24 cellular contexts compared by ENCODE assay signal in genomic region chr17:28885951-28886350, GRCh38. TPM values are rescaled to one million over a fixed set of nuclear protein-coding genes. Genes with fewer than 3 reads are reported as not detected.
DNase-seq lines count a peak whose midpoint lies in the region; ATAC-seq, FAIRE-seq and TF ChIP-seq lines count a peak whose summit lies in the region.
"Had no signal": no experiment of that assay in that cellular context is flagged by ENCODE, and none has a peak within 500 bp of the region (broad histone marks: within the 10 kb centered on the region; RNA-seq: fewer than 3 reads in every experiment).

No MANE protein-coding gene starts in this region.

- no peak for TF ChIP-seq CTCF in MCF 10A (IDR thresholded peaks at IDR 0.05; ENCODE audit: unreplicated experiment)
- no peak for TF ChIP-seq CTCF in breast epithelium (IDR thresholded peaks at IDR 0.05)
- no peak for TF ChIP-seq CTCF in K562 (IDR thresholded peaks at IDR 0.05 in 2 of 3, conservative IDR thresholded peaks at IDR 0.05 in 1 of 3; ENCODE audit: insufficient read depth in 2 of 3, low read depth in 1 of 3, low read length in 3 of 3)
- no peak for TF ChIP-seq CTCF in natural killer cell (IDR thresholded peaks at IDR 0.05)
- TF ChIP-seq CTCF in kidney (IDR thresholded peaks at IDR 0.05; ENCODE audit: borderline replicate concordance, extremely low read depth, insufficient read depth): no peak

- H4K20me1 ChIP-seq in K562 (replicated peaks; ENCODE audit: control insufficient read depth, insufficient read depth, low read length): no peaks in the 10 kb centered on the region; the same call in 1 of the 2 replicates

- H3K27me3 ChIP-seq in breast epithelium (no peaks in the 10 kb centered on the region), K562 (ENCODE audit: control insufficient read depth in 2 of 2, insufficient read depth in 2 of 2, low read length in 2 of 2) (no peaks in the 10 kb centered on the region)

- H3K27me3 Mint-ChIP-seq in MCF 10A (ENCODE audit: insufficient read depth, unreplicated experiment) (no peaks in the 10 kb centered on the region), natural killer cell (ENCODE audit: low read depth in 2 of 2) (no peaks in the 10 kb centered on the region)
- H3K27me3 Mint-ChIP-seq: CD8-positive, alpha-beta memory T cell had no signal

- TF ChIP-seq POLR2A in breast epithelium (IDR thresholded peaks at IDR 0.05): no peak
- TF ChIP-seq POLR2A in K562 (conservative IDR thresholded peaks at IDR 0.05): no peak

- H3K4me1 Mint-ChIP-seq in MCF 10A (ENCODE audit: insufficient read depth, unreplicated experiment): no peaks in the 10 kb centered on the region
- peaks cover 10% of the 10 kb centered on the region for H3K4me1 Mint-ChIP-seq in stimulated activated effector memory CD8-positive, alpha-beta T cell treated with anti-CD3 and anti-CD28 coated beads, Interleukin-12 subunit alpha, Interleukin-12 subunit beta, amount 100 ng/mL, for 72 hours
- H3K4me1 Mint-ChIP-seq in natural killer cell: peaks cover 16 to 23% of the 10 kb centered on the region in 2 donors

- H3K4me2 ChIP-seq in K562 (ENCODE audit: insufficient read depth, low read length): no peak overlapping the region

- intact Hi-C loops in MCF 10A (cut with micrococcal nuclease): no loop called here
- intact Hi-C loops in breast epithelium (cut with DNase I; ENCODE audit: low total_unique reads): no loop called here
- intact Hi-C loops in K562 (cut with micrococcal nuclease): no loop called here
- intact Hi-C loops in natural killer cell (cut with micrococcal nuclease): no loop called here
- intact Hi-C loops in kidney (cut with DNase I): no loop called here

- POLR2A ChIA-PET in MCF 10A (lab: Yijun Ruan, JAX) (interaction anchor here (0.7 kb wide), 1 partner anchor 68 kb away, joined by 3 read pairs; no protein-coding TSS in a partner anchor), K562 (lab: Yijun Ruan, JAX) (interaction anchor here (0.8 to 1.7 kb wide), 4 partner anchors 11 to 20 kb away, joined by 3 to 6 read pairs (median 4); partner anchors contain the start of gene FLOT2)

- no peak overlapping the region for H3K4me3 Mint-ChIP-seq in MCF 10A (ENCODE audit: unreplicated experiment)
- no peak overlapping the region for H3K4me3 Mint-ChIP-seq in stimulated activated effector memory CD8-positive, alpha-beta T cell treated with anti-CD3 and anti-CD28 coated beads, Interleukin-12 subunit alpha, Interleukin-12 subunit beta, amount 100 ng/mL, for 72 hours
- no peak overlapping the region for H3K4me3 Mint-ChIP-seq in natural killer cell
- H3K4me3 Mint-ChIP-seq: H9 had no signal

- FAIRE-seq in K562 (lab: Jason Lieb, UNC) (no peak), kidney (lab: Jason Lieb, UNC) (no peak)
- FAIRE-seq: G401.6, GM18507 had no signal

- H2AFZ ChIP-seq in K562 (ENCODE audit: low read depth, low read length): no peak overlapping the region
- H2AFZ ChIP-seq: GM23248 had no signal

- no peak for ATAC-seq in K562
- no peak for ATAC-seq in stimulated activated effector memory CD8-positive, alpha-beta T cell treated with anti-CD3 and anti-CD28 coated beads, Interleukin-12 subunit alpha, Interleukin-12 subunit beta, amount 100 ng/mL, for 72 hours
- no peak for ATAC-seq in natural killer cell
- ATAC-seq: Panc1 had no signal

- H3K4me1 ChIP-seq in breast epithelium (no peaks in the 10 kb centered on the region), K562 (replicated peaks in 1 of 2; ENCODE audit: control insufficient read depth in 2 of 2, insufficient read depth in 2 of 2, low read length in 2 of 2) (peaks cover 0 to 36% of the 10 kb centered on the region in 2 experiments; a peak in 4 of 5 replicates), kidney (ENCODE audit: control insufficient read depth in 1 of 2, insufficient read depth in 1 of 2, low read depth in 1 of 2, low read length in 2 of 2) (peaks cover 0 to 3% of the 10 kb centered on the region in 2 donors)

- H3K36me3 Mint-ChIP-seq in MCF 10A (ENCODE audit: insufficient read depth, unreplicated experiment): peaks cover 54% of the 10 kb centered on the region
- H3K36me3 Mint-ChIP-seq in stimulated activated effector memory CD8-positive, alpha-beta T cell treated with anti-CD3 and anti-CD28 coated beads, Interleukin-12 subunit alpha, Interleukin-12 subunit beta, amount 100 ng/mL, for 72 hours: peaks cover 53% of the 10 kb centered on the region
- H3K36me3 Mint-ChIP-seq in natural killer cell: no peaks in the 10 kb centered on the region

- CTCF ChIA-PET in MCF 10A (lab: Yijun Ruan, JAX) (interaction anchor here (0.6 kb wide), 1 partner anchor 63 kb away, joined by 3 read pairs; no protein-coding TSS in a partner anchor), K562 (lab: Yijun Ruan, JAX; ENCODE audit: low intra/inter-chr PET ratio) (no interaction called here)

- H3K9ac ChIP-seq in K562 (ENCODE audit: insufficient read depth in 1 of 2, low read depth in 2 of 2, low read length in 2 of 2) (peak overlapping the region in 1 of 2 experiments; percentile 63; a peak in 2 of 4 replicates), kidney (ENCODE audit: low read length in 2 of 2) (no peak overlapping the region)
- H3K9ac ChIP-seq: GM23248 had no signal

- in situ Hi-C loops in K562 (cut with MboI): no loop called here

- WGBS in K562 (ENCODE audit: insufficient coverage, low coverage, missing lambda C conversion rate): 88% methylated on average over 8 of the region's 10 CpGs

- no peaks in the 10 kb centered on the region for H3K9me1 ChIP-seq in K562 (ENCODE audit: control insufficient read depth, insufficient read depth, low read length)

- H3K4me3 ChIP-seq in breast epithelium (no peak overlapping the region), K562 (no peak overlapping the region), kidney (ENCODE audit: low read length in 2 of 2) (no peak overlapping the region)
- H3K4me3 ChIP-seq: GM23248 had no signal

- TF ChIP-seq EP300 in K562 (IDR thresholded peaks at IDR 0.05; ENCODE audit: low read length): no peak

- H3K9me3 Mint-ChIP-seq in MCF 10A (ENCODE audit: unreplicated experiment) (no peaks in the 10 kb centered on the region), natural killer cell (no peaks in the 10 kb centered on the region)
- H3K9me3 Mint-ChIP-seq in stimulated activated effector memory CD8-positive, alpha-beta T cell treated with anti-CD3 and anti-CD28 coated beads, Interleukin-12 subunit alpha, Interleukin-12 subunit beta, amount 100 ng/mL, for 72 hours: no peaks in the 10 kb centered on the region
- H3K9me3 Mint-ChIP-seq: CD8-positive, alpha-beta memory T cell; H9 had no signal

- H3K27ac Mint-ChIP-seq in MCF 10A (ENCODE audit: low read depth, unreplicated experiment) (peak overlapping the region; percentile 66), natural killer cell (no peak overlapping the region)
- H3K27ac Mint-ChIP-seq in stimulated activated effector memory CD8-positive, alpha-beta T cell treated with anti-CD3 and anti-CD28 coated beads, Interleukin-12 subunit alpha, Interleukin-12 subunit beta, amount 100 ng/mL, for 72 hours: peak overlapping the region; percentile 52

- H3K79me2 ChIP-seq in K562 (ENCODE audit: control insufficient read depth, insufficient read depth, low read length): 0 out of 3 replicates have a peak, but pooled peaks cover 3% of the 10 kb centered on the region

- DNase-seq in MCF 10A (ENCODE audit: unreplicated experiment) (no peak), breast epithelium (ENCODE audit: low spot score in 2 of 2) (no peak), K562 (ENCODE audit: extremely low read depth in 1 of 4, low spot score in 3 of 4) (no peak), natural killer cell (no peak), kidney (no peak)
- no peak for DNase-seq in stimulated activated effector memory CD8-positive, alpha-beta T cell treated with anti-CD3 and anti-CD28 coated beads, Interleukin-12 subunit alpha, Interleukin-12 subunit beta, amount 100 ng/mL, for 72 hours (ENCODE audit: low spot score in 2 of 2)
- DNase-seq: 8988T; Calu3; CD8-positive, alpha-beta memory T cell; GM23248; H9; KG1; NCI-H1092 treated with DMSO at 0.1 percent for 48 hours; NCI-H1436 treated with DMSO at 0.1 percent for 48 hours; NCI-H1930; NCI-H226; NCI-H524; NCI-H774; NK-92 treated with Interleukin-12 subunit alpha and Interleukin-12 subunit beta, amount 100 ng/mL, for 24 hours had no signal

- no TSS peak for BruUV-seq in MCF 10A (replicated peaks; lab: Mats Ljungman, UMichigan)
- BruUV-seq in K562 (replicated peaks; lab: Mats Ljungman, UMichigan): no TSS peak

- H3K36me3 ChIP-seq in breast epithelium (peaks cover 7% of the 10 kb centered on the region), K562 (ENCODE audit: control insufficient read depth, insufficient read depth, low read length) (peaks cover 53% of the 10 kb centered on the region; the same call in 2 of the 3 replicates), kidney (ENCODE audit: control insufficient read depth in 1 of 2, insufficient read depth in 2 of 2, low read length in 2 of 2) (peaks cover 19 to 38% of the 10 kb centered on the region in 2 donors)

- H3K9me3 ChIP-seq in breast epithelium (no peaks in the 10 kb centered on the region), K562 (replicated peaks; ENCODE audit: control insufficient read depth, insufficient read depth, low read depth, low read length) (no peaks in the 10 kb centered on the region), kidney (ENCODE audit: control insufficient read depth in 1 of 2, low read length in 2 of 2) (no peaks in the 10 kb centered on the region)

- TF ChIP-seq RAD21 in K562 (CRISPR knock-in tag; conservative IDR thresholded peaks at IDR 0.05 in 1 of 2, IDR thresholded peaks at IDR 0.05 in 1 of 2): no peak

- H3K27ac ChIP-seq in breast epithelium (no peak overlapping the region), K562 (ENCODE audit: extremely low read depth, low read depth, low read length) (no peak overlapping the region), kidney (ENCODE audit: low read depth in 2 of 2, low read length in 2 of 2) (no peak overlapping the region)
- H3K27ac ChIP-seq: C4-2B, GM23248, HL-60 had no signal

RNA-seq across cellular contexts. Expression of gene FLOT2, which starts 11.6 kb away (rescaled TPM):
- total RNA-seq in MCF 10A (2022) (98.5 and 126 TPM in 2 replicates), breast epithelium (10 to 100 TPM; 49.8 to 78.3 (median 56.9) TPM), K562 (2014; rRNA removed) (41.7 and 47.7 TPM in 2 replicates), K562 (2014; rRNA removed; fragmentation: Illumina TruSeq; extraction: Trizol) (22.8 and 28.5 TPM in 2 replicates), K562 (2015; rRNA removed; fragmentation: Illumina TruSeq; extraction: Trizol) (38.1 and 40.6 TPM in 2 replicates), K562 (2021) (138 and 143 TPM in 2 replicates), natural killer cell (100 to 1,000 TPM; 132 to 152 (median 152) TPM), kidney (260 TPM)
- 71.3 and 104 TPM in 2 replicates for total RNA-seq in K562 (2011; cell fraction: chromatin; rRNA removed; ENCODE audit: low replicate concordance)
- 66.8 and 70.7 TPM in 2 replicates for total RNA-seq in K562 (2011; cell fraction: nucleolus; rRNA removed)
- 69.2 and 74.4 TPM in 2 replicates for total RNA-seq in K562 (2011; cell fraction: nucleoplasm; rRNA removed)
- polyA plus RNA-seq in K562 (2011; rRNA removed) (90.8 and 99.7 TPM in 2 replicates), K562 (2014; fragmentation: Illumina TruSeq; extraction: Trizol) (87.8 and 95.5 TPM in 2 replicates), K562 (2014; fragmentation: Nextera tagmentation; extraction: Ambion mirVana) (10 to 100 TPM; 17.5 to 30.1 TPM), K562 (2014; rRNA removed) (72.2 and 72.7 TPM in 2 replicates), kidney (ENCODE audit: insufficient read depth, low read depth, low replicate concordance) (200 TPM)
- 118 and 151 TPM in 2 replicates for polyA plus RNA-seq in K562 (2011; cell fraction: cytosol; rRNA removed)
- polyA plus RNA-seq in K562 (2011; cell fraction: nucleus; rRNA removed): 86.5 and 110 TPM in 2 replicates
- 106 and 168 TPM in 2 replicates for polyA plus RNA-seq in K562 (2012)
- polyA minus RNA-seq in K562 (2011; rRNA and poly(A)+ RNA removed): 114 and 143 TPM in 2 replicates
- 86.6 and 88.6 TPM in 2 replicates for polyA minus RNA-seq in K562 (2011; cell fraction: cytosol; rRNA and poly(A)+ RNA removed)
- polyA minus RNA-seq in K562 (2011; cell fraction: nucleus; rRNA and poly(A)+ RNA removed): 16.2 and 18.3 TPM in 2 replicates

RNA-seq across cellular contexts. Expression of gene DHRS13, which starts 16.9 kb away (rescaled TPM):
- total RNA-seq in MCF 10A (2022) (9.1 and 9.5 TPM in 2 replicates), breast epithelium (10 to 100 TPM in 2 of 3 donors, 1 to 10 TPM in 1; 3.2 to 20.6 (median 14.2) TPM), K562 (2014; rRNA removed) (52.3 and 56.7 TPM in 2 replicates), K562 (2014; rRNA removed; fragmentation: Illumina TruSeq; extraction: Trizol) (21.5 and 25.2 TPM in 2 replicates), K562 (2015; rRNA removed; fragmentation: Illumina TruSeq; extraction: Trizol) (31.2 and 33.5 TPM in 2 replicates), K562 (2021) (39.5 and 42.4 TPM in 2 replicates), natural killer cell (10 to 100 TPM; 22.5 to 27.3 (median 23.2) TPM), kidney (29.5 TPM)
- total RNA-seq in K562 (2011; cell fraction: chromatin; rRNA removed; ENCODE audit: low replicate concordance): 64.4 and 82.9 TPM in 2 replicates
- total RNA-seq in K562 (2011; cell fraction: nucleolus; rRNA removed): 76.9 and 79.7 TPM in 2 replicates
- 79.7 and 82.1 TPM in 2 replicates for total RNA-seq in K562 (2011; cell fraction: nucleoplasm; rRNA removed)
- polyA plus RNA-seq in K562 (2011; rRNA removed) (26.9 and 36.3 TPM in 2 replicates), K562 (2014; fragmentation: Illumina TruSeq; extraction: Trizol) (30.2 and 32.3 TPM in 2 replicates), K562 (2014; fragmentation: Nextera tagmentation; extraction: Ambion mirVana) (under 1 TPM in 1 of 2 experiments, not detected in 1; 0.32 TPM), K562 (2014; rRNA removed) (44.9 and 53.3 TPM in 2 replicates), kidney (ENCODE audit: insufficient read depth, low read depth, low replicate concordance) (21.6 TPM)
- 40.5 and 70.4 TPM in 2 replicates for polyA plus RNA-seq in K562 (2011; cell fraction: cytosol; rRNA removed)
- 24.6 and 32.8 TPM in 2 replicates for polyA plus RNA-seq in K562 (2011; cell fraction: nucleus; rRNA removed)
- polyA plus RNA-seq in K562 (2012): 19.4 and 24.0 TPM in 2 replicates
- polyA minus RNA-seq in K562 (2011; rRNA and poly(A)+ RNA removed): 25.0 and 26.0 TPM in 2 replicates
- polyA minus RNA-seq in K562 (2011; cell fraction: cytosol; rRNA and poly(A)+ RNA removed): 14.7 and 20.7 TPM in 2 replicates
- polyA minus RNA-seq in K562 (2011; cell fraction: nucleus; rRNA and poly(A)+ RNA removed): 16.6 and 16.9 TPM in 2 replicates

RNA-seq across cellular contexts. Expression of gene ERAL1, which starts 31.1 kb away (rescaled TPM):
- total RNA-seq in MCF 10A (2022) (51.6 and 53.7 TPM in 2 replicates), breast epithelium (10 to 100 TPM; 24.3 to 51.2 (median 26.4) TPM), K562 (2014; rRNA removed) (65.2 and 82.2 TPM in 2 replicates), K562 (2014; rRNA removed; fragmentation: Illumina TruSeq; extraction: Trizol) (35.9 and 37.5 TPM in 2 replicates), K562 (2015; rRNA removed; fragmentation: Illumina TruSeq; extraction: Trizol) (42.2 and 44.8 TPM in 2 replicates), K562 (2021) (97.5 and 98.3 TPM in 2 replicates), natural killer cell (10 to 100 TPM; 20.9 to 35.2 (median 27.3) TPM), kidney (29.5 TPM)
- 47.5 and 136 TPM in 2 replicates for total RNA-seq in K562 (2011; cell fraction: chromatin; rRNA removed; ENCODE audit: low replicate concordance)
- 90.7 and 91.3 TPM in 2 replicates for total RNA-seq in K562 (2011; cell fraction: nucleolus; rRNA removed)
- total RNA-seq in K562 (2011; cell fraction: nucleoplasm; rRNA removed): 66.9 and 68.4 TPM in 2 replicates
- polyA plus RNA-seq in K562 (2011; rRNA removed) (123 and 132 TPM in 2 replicates), K562 (2014; fragmentation: Illumina TruSeq; extraction: Trizol) (143 and 149 TPM in 2 replicates), K562 (2014; fragmentation: Nextera tagmentation; extraction: Ambion mirVana) (100 to 1,000 TPM; 306 to 351 TPM), K562 (2014; rRNA removed) (106 and 135 TPM in 2 replicates), kidney (ENCODE audit: insufficient read depth, low read depth, low replicate concordance) (71.6 TPM)
- 145 and 255 TPM in 2 replicates for polyA plus RNA-seq in K562 (2011; cell fraction: cytosol; rRNA removed)
- 106 and 137 TPM in 2 replicates for polyA plus RNA-seq in K562 (2011; cell fraction: nucleus; rRNA removed)
- polyA plus RNA-seq in K562 (2012): 90.4 and 103 TPM in 2 replicates
- polyA minus RNA-seq in K562 (2011; rRNA and poly(A)+ RNA removed): 74.6 and 135 TPM in 2 replicates
- 72.4 and 111 TPM in 2 replicates for polyA minus RNA-seq in K562 (2011; cell fraction: cytosol; rRNA and poly(A)+ RNA removed)
- polyA minus RNA-seq in K562 (2011; cell fraction: nucleus; rRNA and poly(A)+ RNA removed): 45.1 and 67.7 TPM in 2 replicates

RNA-seq across cellular contexts. Expression of gene FAM222B, which starts 43.4 kb away (rescaled TPM):
- total RNA-seq in MCF 10A (2022): 18.5 and 22.2 TPM in 2 replicates
- total RNA-seq in breast epithelium: 10 to 100 TPM in 2 of 3 donors, 1 to 10 TPM in 1; 9.7 to 12.0 (median 10.5) TPM
- total RNA-seq in K562 (2011; cell fraction: chromatin; rRNA removed; ENCODE audit: low replicate concordance): 115 and 118 TPM in 2 replicates
- total RNA-seq in K562 (2011; cell fraction: nucleolus; rRNA removed): 34.0 and 45.9 TPM in 2 replicates
- total RNA-seq in K562 (2011; cell fraction: nucleoplasm; rRNA removed): 86.2 and 134 TPM in 2 replicates
- total RNA-seq in K562 (2014; rRNA removed): 7.4 and 14.0 TPM in 2 replicates
- total RNA-seq in K562 (2014; rRNA removed; fragmentation: Illumina TruSeq; extraction: Trizol): 7.5 and 8.5 TPM in 2 replicates
- total RNA-seq in K562 (2015; rRNA removed; fragmentation: Illumina TruSeq; extraction: Trizol): 8.5 TPM in 2 replicates
- 31.1 and 32.9 TPM in 2 replicates for total RNA-seq in K562 (2021)
- 7.3 and 8.3 TPM in 2 replicates for polyA plus RNA-seq in K562 (2011; rRNA removed)
- 11.9 and 18.3 TPM in 2 replicates for polyA plus RNA-seq in K562 (2011; cell fraction: cytosol; rRNA removed)
- 10.0 and 18.6 TPM in 2 replicates for polyA plus RNA-seq in K562 (2011; cell fraction: nucleus; rRNA removed)
- polyA plus RNA-seq in K562 (2012): 21.1 and 26.3 TPM in 2 replicates
- 34.5 and 34.6 TPM in 2 replicates for polyA plus RNA-seq in K562 (2014; fragmentation: Illumina TruSeq; extraction: Trizol)
- 1 to 10 TPM; 4.0 to 6.7 TPM for polyA plus RNA-seq in K562 (2014; fragmentation: Nextera tagmentation; extraction: Ambion mirVana)
- 10.9 TPM in 2 replicates for polyA plus RNA-seq in K562 (2014; rRNA removed)
- polyA minus RNA-seq in K562 (2011; rRNA and poly(A)+ RNA removed): 17.9 and 18.4 TPM in 2 replicates
- polyA minus RNA-seq in K562 (2011; cell fraction: cytosol; rRNA and poly(A)+ RNA removed): 20.8 and 24.7 TPM in 2 replicates
- 7.1 and 7.9 TPM in 2 replicates for polyA minus RNA-seq in K562 (2011; cell fraction: nucleus; rRNA and poly(A)+ RNA removed)
- total RNA-seq in natural killer cell: 10 to 100 TPM; 16.9 to 26.0 (median 20.0) TPM
- total RNA-seq in kidney: 31.0 TPM
- polyA plus RNA-seq in kidney (ENCODE audit: insufficient read depth, low read depth, low replicate concordance): 13.0 TPM

Comparison
In these comparisons a context has a peak if more than half of its experiments do, and no peak if none do; other contexts are left out.
1. H3K27ac Mint-ChIP-seq: peak in MCF 10A (single experiment) and stimulated activated effector memory CD8-positive, alpha-beta T cell treated with anti-CD3 and anti-CD28 coated beads, Interleukin-12 subunit alpha, Interleukin-12 subunit beta, amount 100 ng/mL, for 72 hours (single experiment); none in natural killer cell (0 of 2).